In the genomic region with DNA sequence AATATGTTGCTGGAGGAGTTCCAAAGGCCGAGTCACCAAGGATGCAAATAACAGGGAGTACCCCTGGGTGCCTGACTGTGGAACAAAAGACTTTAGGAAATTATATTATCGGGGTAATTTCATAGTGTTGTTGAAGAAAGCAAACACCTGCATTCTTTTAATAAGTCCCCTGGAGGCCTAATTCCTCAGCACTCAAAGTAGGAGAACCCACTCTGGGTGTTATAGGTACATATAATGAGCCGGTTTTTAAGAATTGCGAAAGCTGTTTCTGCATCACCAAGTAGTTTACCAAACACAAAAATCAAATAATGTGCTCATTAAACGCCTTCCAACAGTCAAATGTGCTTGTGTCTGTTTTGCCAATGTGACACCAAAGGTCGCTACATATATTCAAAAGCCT, we compare ENCODE assay signal across 27 cellular contexts.
"Had no signal": no experiment of that assay in that cellular context is flagged by ENCODE, and none has a peak within 500 bp of the region (broad histone marks: within the 10 kb centered on the region; RNA-seq: fewer than 3 reads in every experiment).

No MANE protein-coding gene starts in this region.

- H3K4me3 ChIP-seq: ascending aorta, esophagus squamous epithelium, gastrocnemius medialis, skin epidermis, testis, transverse colon had no signal

- H3K27me3 ChIP-seq: ascending aorta, gastrocnemius medialis, neutrophil, testis, transverse colon had no signal

- H3K9me3 ChIP-seq: ascending aorta, gastrocnemius medialis, neutrophil, testis, transverse colon had no signal

- ATAC-seq: gastrocnemius medialis; left ventricle myocardium superior; sciatic nerve; stimulated activated naive CD8-positive, alpha-beta T cell treated with anti-CD3 and anti-CD28 coated beads, Interleukin-15, Interleukin-2, amounts not matched to agents 100 U/mL and 50 U/mL, for 24 hours had no signal

- DNase-seq: activated CD4-positive, alpha-beta memory T cell treated with anti-CD3 and anti-CD28 coated beads for 36 hours; activated CD4-positive, alpha-beta T cell treated with anti-CD3 and anti-CD28 coated beads, Interleukin-2, amount 10 ng/mL, durations not matched to agents 24 days and 14 days; activated CD4-positive, CD25-positive, alpha-beta regulatory T cell treated with anti-CD3 and anti-CD28 coated beads, Interleukin-2, amount 50 U/mL, for 72 hours; activated CD8-positive, alpha-beta memory T cell treated with anti-CD3 and anti-CD28 coated beads, Interleukin-2, amount 50 U/mL, for 4 hours; activated gamma-delta T cell; activated naive CD4-positive, alpha-beta T cell treated with anti-CD3 and anti-CD28 coated beads, Interleukin-2, amount 10 ng/mL, durations not matched to agents 7 days and 5 days; activated naive CD8-positive, alpha-beta T cell treated with anti-CD3 and anti-CD28 coated beads, Interleukin-2, amount 10 ng/mL, durations not matched to agents 7 days and 5 days; activated T-cell treated with anti-CD3 and anti-CD28 coated beads, Interleukin-2, amount 50 U/mL, for 1 hour; esophagus squamous epithelium; gastrocnemius medialis; glutamatergic neuron; islet precursor cell; left ventricle myocardium superior; naive B cell; nephron progenitor cell; stimulated activated CD4-positive, alpha-beta T cell treated with anti-CD3 and anti-CD28 coated beads, Interleukin-12 subunit alpha, Interleukin-12 subunit beta, amount 100 ng/mL, for 4 hours; stimulated activated CD4-positive, alpha-beta T cell treated with anti-CD3 and anti-CD28 coated beads, Interleukin-4, amount 100 ng/mL, for 1 hour; stimulated activated naive CD8-positive, alpha-beta T cell treated with anti-CD3 and anti-CD28 coated beads, Interleukin-15, Interleukin-2, amounts not matched to agents 100 U/mL and 50 U/mL, for 24 hours; T1000; testis; transverse colon; WERI-Rb-1 had no signal

- H3K4me1 ChIP-seq: ascending aorta, gastrocnemius medialis, testis, transverse colon had no signal

- H3K27ac ChIP-seq: ascending aorta, epithelial cell of prostate, esophagus squamous epithelium, gastrocnemius medialis, neutrophil, skin epidermis, testis, transverse colon, WERI-Rb-1 had no signal

- H3K36me3 ChIP-seq: ascending aorta, esophagus squamous epithelium, gastrocnemius medialis, neutrophil, transverse colon, WERI-Rb-1 had no signal
